ENCODE assay signal across 2 cellular contexts in the genomic region with DNA sequence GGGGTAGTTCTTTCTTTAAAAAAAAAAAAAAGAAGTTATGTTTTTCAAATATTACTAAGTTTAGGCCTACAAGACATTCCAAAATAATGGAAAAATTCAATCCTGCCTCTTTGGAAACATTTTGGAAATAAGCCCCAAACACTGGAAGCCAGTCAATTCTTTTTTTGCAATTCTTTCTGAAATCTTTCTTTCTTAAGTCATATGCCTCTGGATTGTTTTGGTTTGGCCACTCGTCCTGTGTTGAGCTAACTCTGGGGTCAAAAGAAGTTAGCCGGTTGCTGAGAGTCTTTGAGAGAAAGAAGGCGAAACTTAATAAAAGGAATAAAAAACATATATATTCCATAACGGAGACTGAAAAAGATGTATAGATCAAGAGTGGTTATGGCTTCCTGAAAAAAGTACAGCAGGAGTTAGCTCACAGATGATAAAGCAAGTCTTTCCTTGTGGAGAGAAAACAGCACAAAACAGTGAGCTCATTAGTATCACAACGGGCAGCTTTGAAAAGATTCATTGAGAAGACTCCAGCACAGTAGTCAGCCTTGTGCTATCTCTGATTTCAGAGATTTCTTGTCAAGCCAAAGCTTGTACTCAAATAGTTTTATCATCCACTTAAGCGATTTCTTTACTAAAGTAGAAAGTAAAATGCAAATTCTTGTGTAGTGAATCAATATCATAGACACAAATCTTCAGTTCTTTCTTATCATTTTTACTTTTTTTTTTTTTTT.
TF ChIP-seq lines count a peak whose summit lies in the region.

No MANE protein-coding gene starts in this region.

TF ChIP-seq in IMR-90, 13 proteins besides CTCF, POLR2A, EP300 and RAD21:
- TF ChIP-seq CHD1 (IDR thresholded peaks at IDR 0.05; ENCODE audit: low read depth, low read length) = no peak
- TF ChIP-seq BHLHE40 (IDR thresholded peaks at IDR 0.05; ENCODE audit: low read depth, low read length) = no peak
- TF ChIP-seq FOS (IDR thresholded peaks at IDR 0.05; ENCODE audit: low read depth, low read length) = no peak
- TF ChIP-seq, protein P1, sequence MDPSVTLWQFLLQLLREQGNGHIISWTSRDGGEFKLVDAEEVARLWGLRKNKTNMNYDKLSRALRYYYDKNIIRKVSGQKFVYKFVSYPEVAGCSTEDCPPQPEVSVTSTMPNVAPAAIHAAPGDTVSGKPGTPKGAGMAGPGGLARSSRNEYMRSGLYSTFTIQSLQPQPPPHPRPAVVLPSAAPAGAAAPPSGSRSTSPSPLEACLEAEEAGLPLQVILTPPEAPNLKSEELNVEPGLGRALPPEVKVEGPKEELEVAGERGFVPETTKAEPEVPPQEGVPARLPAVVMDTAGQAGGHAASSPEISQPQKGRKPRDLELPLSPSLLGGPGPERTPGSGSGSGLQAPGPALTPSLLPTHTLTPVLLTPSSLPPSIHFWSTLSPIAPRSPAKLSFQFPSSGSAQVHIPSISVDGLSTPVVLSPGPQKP (IDR thresholded peaks at IDR 0.05; ENCODE audit: borderline replicate concordance, low read depth, low read length) = no peak
- TF ChIP-seq SMC3 (IDR thresholded peaks at IDR 0.05; ENCODE audit: low read depth, low read length) = no peak
- no peak for TF ChIP-seq MAZ (IDR thresholded peaks at IDR 0.05; ENCODE audit: borderline replicate concordance, low read depth, low read length)
- no peak for TF ChIP-seq RCOR1 (IDR thresholded peaks at IDR 0.05; ENCODE audit: insufficient replicate concordance, low read length)
- TF ChIP-seq MXI1 (IDR thresholded peaks at IDR 0.05; ENCODE audit: borderline replicate concordance, low read depth, low read length) = no peak
- TF ChIP-seq USF2 (IDR thresholded peaks at IDR 0.05; ENCODE audit: low read depth, low read length) = no peak
- TF ChIP-seq MAFK (IDR thresholded peaks at IDR 0.05; ENCODE audit: low read depth, low read length) = no peak
- TF ChIP-seq CEBPB (IDR thresholded peaks at IDR 0.05; ENCODE audit: low read depth, low read length) = no peak
- TF ChIP-seq RFX5 (IDR thresholded peaks at IDR 0.05; ENCODE audit: low read depth, low read length) = no peak
- no peak for TF ChIP-seq NFE2L2 (IDR thresholded peaks at IDR 0.05; ENCODE audit: low read depth, low read length)

TF ChIP-seq in HepG2, 621 proteins besides CTCF, POLR2A, EP300 and RAD21:
- TF ChIP-seq, protein P2, sequence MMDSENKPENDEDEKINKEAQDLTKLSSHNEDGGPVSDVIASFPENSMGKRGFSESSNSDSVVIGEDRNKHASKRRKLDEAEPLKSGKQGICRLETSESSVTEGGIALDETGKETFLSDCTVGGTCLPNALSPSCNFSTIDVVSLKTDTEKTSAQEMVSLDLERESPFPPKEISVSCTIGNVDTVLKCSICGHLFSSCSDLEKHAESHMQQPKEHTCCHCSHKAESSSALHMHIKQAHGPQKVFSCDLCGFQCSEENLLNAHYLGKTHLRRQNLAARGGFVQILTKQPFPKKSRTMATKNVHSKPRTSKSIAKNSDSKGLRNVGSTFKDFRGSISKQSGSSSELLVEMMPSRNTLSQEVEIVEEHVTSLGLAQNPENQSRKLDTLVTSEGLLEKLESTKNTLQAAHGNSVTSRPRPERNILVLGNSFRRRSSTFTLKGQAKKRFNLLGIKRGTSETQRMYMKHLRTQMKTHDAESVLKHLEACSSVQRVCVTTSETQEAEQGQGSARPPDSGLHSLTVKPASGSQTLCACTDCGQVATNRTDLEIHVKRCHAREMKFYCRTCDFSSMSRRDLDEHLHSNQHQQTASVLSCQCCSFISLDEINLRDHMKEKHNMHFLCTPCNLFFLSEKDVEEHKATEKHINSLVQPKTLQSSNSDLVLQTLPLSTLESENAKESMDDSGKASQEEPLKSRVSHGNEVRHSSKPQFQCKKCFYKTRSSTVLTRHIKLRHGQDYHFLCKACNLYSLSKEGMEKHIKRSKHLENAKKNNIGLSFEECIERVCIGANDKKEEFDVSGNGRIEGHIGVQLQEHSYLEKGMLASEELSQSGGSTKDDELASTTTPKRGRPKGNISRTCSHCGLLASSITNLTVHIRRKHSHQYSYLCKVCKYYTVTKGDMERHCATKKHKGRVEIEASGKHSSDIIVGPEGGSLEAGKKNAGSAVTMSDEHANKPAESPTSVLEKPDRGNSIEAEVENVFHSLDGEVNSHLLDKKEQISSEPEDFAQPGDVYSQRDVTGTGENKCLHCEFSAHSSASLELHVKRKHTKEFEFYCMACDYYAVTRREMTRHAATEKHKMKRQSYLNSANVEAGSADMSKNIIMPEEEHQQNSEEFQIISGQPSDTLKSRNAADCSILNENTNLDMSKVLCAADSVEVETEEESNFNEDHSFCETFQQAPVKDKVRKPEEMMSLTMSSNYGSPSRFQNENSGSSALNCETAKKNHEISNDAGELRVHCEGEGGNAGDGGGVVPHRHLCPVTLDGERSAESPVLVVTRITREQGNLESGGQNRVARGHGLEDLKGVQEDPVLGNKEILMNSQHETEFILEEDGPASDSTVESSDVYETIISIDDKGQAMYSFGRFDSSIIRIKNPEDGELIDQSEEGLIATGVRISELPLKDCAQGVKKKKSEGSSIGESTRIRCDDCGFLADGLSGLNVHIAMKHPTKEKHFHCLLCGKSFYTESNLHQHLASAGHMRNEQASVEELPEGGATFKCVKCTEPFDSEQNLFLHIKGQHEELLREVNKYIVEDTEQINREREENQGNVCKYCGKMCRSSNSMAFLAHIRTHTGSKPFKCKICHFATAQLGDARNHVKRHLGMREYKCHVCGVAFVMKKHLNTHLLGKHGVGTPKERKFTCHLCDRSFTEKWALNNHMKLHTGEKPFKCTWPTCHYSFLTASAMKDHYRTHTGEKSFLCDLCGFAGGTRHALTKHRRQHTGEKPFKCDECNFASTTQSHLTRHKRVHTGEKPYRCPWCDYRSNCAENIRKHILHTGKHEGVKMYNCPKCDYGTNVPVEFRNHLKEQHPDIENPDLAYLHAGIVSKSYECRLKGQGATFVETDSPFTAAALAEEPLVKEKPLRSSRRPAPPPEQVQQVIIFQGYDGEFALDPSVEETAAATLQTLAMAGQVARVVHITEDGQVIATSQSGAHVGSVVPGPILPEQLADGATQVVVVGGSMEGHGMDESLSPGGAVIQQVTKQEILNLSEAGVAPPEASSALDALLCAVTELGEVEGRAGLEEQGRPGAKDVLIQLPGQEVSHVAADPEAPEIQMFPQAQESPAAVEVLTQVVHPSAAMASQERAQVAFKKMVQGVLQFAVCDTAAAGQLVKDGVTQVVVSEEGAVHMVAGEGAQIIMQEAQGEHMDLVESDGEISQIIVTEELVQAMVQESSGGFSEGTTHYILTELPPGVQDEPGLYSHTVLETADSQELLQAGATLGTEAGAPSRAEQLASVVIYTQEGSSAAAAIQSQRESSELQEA (CRISPR knock-in tag; IDR thresholded peaks at IDR 0.05; ENCODE audit: not compliant biosample characterization) = no peak
- no peak for TF ChIP-seq NCOA2 (CRISPR knock-in tag; IDR thresholded peaks at IDR 0.05)
- TF ChIP-seq NAIF1 (CRISPR knock-in tag; IDR thresholded peaks at IDR 0.05; ENCODE audit: borderline replicate concordance) = no peak
- TF ChIP-seq, protein P3, sequence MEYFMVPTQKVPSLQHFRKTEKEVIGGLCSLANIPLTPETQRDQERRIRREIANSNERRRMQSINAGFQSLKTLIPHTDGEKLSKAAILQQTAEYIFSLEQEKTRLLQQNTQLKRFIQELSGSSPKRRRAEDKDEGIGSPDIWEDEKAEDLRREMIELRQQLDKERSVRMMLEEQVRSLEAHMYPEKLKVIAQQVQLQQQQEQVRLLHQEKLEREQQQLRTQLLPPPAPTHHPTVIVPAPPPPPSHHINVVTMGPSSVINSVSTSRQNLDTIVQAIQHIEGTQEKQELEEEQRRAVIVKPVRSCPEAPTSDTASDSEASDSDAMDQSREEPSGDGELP (IDR thresholded peaks at IDR 0.05; ENCODE audit: borderline replicate concordance, low read depth) = no peak
- TF ChIP-seq ZNF343 (CRISPR knock-in tag; IDR thresholded peaks at IDR 0.05) = no peak
- TF ChIP-seq SOX13 (IDR thresholded peaks at IDR 0.05) = no peak
- TF ChIP-seq SOX13 (CRISPR knock-in tag; conservative IDR thresholded peaks at IDR 0.05 in 1 of 2, IDR thresholded peaks at IDR 0.05 in 1 of 2) = no peak
- no peak for TF ChIP-seq ZNF83 (CRISPR knock-in tag; IDR thresholded peaks at IDR 0.05; ENCODE audit: borderline replicate concordance)
- TF ChIP-seq ZNF598 (CRISPR knock-in tag; IDR thresholded peaks at IDR 0.05; ENCODE audit: borderline replicate concordance) = no peak
- no peak for TF ChIP-seq FOXO1 (CRISPR knock-in tag; IDR thresholded peaks at IDR 0.05)
- TF ChIP-seq SALL2 (CRISPR knock-in tag; IDR thresholded peaks at IDR 0.05) = no peak
- no peak for TF ChIP-seq THAP11 (CRISPR knock-in tag; IDR thresholded peaks at IDR 0.05)
- TF ChIP-seq, protein P4, sequence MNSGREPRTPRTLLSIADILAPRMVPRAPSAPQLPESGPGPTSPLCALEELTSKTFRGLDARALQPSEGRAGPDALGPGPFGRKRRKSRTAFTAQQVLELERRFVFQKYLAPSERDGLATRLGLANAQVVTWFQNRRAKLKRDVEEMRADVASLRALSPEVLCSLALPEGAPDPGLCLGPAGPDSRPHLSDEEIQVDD (CRISPR knock-in tag; IDR thresholded peaks at IDR 0.05; ENCODE audit: borderline replicate concordance) = no peak
- TF ChIP-seq ZNF564 (CRISPR knock-in tag; IDR thresholded peaks at IDR 0.05) = no peak
- TF ChIP-seq HNF1A (IDR thresholded peaks at IDR 0.05; ENCODE audit: low read depth) = no peak
- TF ChIP-seq HNF1A (CRISPR knock-in tag; IDR thresholded peaks at IDR 0.05; ENCODE audit: borderline replicate concordance) = no peak
TF ChIP-seq in HepG2: peak in this region for 0.
